ENCODE assay signal across 1 cellular context in the genomic region with DNA sequence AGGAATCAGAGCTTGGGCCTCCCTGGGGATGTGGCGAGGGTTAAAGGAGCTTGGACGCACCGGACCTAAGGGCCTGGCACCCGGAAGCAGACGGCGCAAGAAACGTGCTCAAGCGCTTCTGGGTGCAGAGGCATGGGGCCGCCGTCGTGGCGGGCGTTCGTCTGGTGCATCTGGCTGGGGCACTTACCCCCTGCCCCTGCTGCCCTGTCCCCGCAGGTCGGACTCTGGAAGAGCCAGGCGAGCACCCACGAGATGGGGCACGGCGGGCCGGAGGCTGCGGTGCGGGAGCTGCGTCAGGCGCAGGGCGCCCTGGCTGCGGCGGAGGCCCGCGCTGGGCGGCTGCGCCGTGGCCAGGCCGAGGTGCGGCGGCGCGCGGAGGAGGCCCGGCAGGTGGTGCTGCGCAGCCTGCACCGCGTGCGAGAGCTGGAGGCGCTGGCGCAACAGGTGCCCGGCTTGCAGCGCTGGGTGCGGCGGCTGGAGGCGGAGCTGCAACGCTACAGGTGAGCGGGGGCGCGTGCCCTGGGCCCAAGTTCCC.
A peak's percentile ranks its signal among the peaks of the same experiment; 100 is the strongest.
TF ChIP-seq lines count a peak whose summit lies in the region.

No MANE protein-coding gene starts in this region.

TF ChIP-seq in HepG2, 621 proteins besides CTCF, POLR2A, EP300 and RAD21 (continued from another document and continues in another):
- TF ChIP-seq, protein P1, sequence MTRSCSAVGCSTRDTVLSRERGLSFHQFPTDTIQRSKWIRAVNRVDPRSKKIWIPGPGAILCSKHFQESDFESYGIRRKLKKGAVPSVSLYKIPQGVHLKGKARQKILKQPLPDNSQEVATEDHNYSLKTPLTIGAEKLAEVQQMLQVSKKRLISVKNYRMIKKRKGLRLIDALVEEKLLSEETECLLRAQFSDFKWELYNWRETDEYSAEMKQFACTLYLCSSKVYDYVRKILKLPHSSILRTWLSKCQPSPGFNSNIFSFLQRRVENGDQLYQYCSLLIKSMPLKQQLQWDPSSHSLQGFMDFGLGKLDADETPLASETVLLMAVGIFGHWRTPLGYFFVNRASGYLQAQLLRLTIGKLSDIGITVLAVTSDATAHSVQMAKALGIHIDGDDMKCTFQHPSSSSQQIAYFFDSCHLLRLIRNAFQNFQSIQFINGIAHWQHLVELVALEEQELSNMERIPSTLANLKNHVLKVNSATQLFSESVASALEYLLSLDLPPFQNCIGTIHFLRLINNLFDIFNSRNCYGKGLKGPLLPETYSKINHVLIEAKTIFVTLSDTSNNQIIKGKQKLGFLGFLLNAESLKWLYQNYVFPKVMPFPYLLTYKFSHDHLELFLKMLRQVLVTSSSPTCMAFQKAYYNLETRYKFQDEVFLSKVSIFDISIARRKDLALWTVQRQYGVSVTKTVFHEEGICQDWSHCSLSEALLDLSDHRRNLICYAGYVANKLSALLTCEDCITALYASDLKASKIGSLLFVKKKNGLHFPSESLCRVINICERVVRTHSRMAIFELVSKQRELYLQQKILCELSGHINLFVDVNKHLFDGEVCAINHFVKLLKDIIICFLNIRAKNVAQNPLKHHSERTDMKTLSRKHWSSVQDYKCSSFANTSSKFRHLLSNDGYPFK (CRISPR knock-in tag; IDR thresholded peaks at IDR 0.05; ENCODE audit: borderline replicate concordance), result no peak
- no peak for TF ChIP-seq ZNF746 (CRISPR knock-in tag; IDR thresholded peaks at IDR 0.05)
- TF ChIP-seq SP5 (CRISPR knock-in tag; IDR thresholded peaks at IDR 0.05; ENCODE audit: borderline replicate concordance, low read depth), result no peak
- no peak for TF ChIP-seq THYN1 (CRISPR knock-in tag; IDR thresholded peaks at IDR 0.05; ENCODE audit: borderline replicate concordance, low read depth)
- TF ChIP-seq ZNF446 (CRISPR knock-in tag; IDR thresholded peaks at IDR 0.05), result no peak
- TF ChIP-seq CAMTA2 (CRISPR knock-in tag; IDR thresholded peaks at IDR 0.05; ENCODE audit: borderline replicate concordance), result no peak
- no peak for TF ChIP-seq PLRG1 (conservative IDR thresholded peaks at IDR 0.05)
- TF ChIP-seq, protein P2, sequence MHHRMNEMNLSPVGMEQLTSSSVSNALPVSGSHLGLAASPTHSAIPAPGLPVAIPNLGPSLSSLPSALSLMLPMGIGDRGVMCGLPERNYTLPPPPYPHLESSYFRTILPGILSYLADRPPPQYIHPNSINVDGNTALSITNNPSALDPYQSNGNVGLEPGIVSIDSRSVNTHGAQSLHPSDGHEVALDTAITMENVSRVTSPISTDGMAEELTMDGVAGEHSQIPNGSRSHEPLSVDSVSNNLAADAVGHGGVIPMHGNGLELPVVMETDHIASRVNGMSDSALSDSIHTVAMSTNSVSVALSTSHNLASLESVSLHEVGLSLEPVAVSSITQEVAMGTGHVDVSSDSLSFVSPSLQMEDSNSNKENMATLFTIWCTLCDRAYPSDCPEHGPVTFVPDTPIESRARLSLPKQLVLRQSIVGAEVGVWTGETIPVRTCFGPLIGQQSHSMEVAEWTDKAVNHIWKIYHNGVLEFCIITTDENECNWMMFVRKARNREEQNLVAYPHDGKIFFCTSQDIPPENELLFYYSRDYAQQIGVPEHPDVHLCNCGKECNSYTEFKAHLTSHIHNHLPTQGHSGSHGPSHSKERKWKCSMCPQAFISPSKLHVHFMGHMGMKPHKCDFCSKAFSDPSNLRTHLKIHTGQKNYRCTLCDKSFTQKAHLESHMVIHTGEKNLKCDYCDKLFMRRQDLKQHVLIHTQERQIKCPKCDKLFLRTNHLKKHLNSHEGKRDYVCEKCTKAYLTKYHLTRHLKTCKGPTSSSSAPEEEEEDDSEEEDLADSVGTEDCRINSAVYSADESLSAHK (CRISPR knock-in tag; IDR thresholded peaks at IDR 0.05; ENCODE audit: borderline replicate concordance), result no peak
- no peak for TF ChIP-seq HDAC6 (IDR thresholded peaks at IDR 0.05; ENCODE audit: low read depth, low read length)
- TF ChIP-seq, protein P3, sequence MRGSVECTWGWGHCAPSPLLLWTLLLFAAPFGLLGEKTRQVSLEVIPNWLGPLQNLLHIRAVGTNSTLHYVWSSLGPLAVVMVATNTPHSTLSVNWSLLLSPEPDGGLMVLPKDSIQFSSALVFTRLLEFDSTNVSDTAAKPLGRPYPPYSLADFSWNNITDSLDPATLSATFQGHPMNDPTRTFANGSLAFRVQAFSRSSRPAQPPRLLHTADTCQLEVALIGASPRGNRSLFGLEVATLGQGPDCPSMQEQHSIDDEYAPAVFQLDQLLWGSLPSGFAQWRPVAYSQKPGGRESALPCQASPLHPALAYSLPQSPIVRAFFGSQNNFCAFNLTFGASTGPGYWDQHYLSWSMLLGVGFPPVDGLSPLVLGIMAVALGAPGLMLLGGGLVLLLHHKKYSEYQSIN (CRISPR knock-in tag; IDR thresholded peaks at IDR 0.05; ENCODE audit: borderline replicate concordance), result no peak
- no peak for TF ChIP-seq ZMYM4 (CRISPR knock-in tag; IDR thresholded peaks at IDR 0.05)
- no peak for TF ChIP-seq ESRRA (CRISPR knock-in tag; IDR thresholded peaks at IDR 0.05; ENCODE audit: low read depth)
- TF ChIP-seq TOPORS (CRISPR knock-in tag; IDR thresholded peaks at IDR 0.05), result no peak
- TF ChIP-seq ZNF3 (CRISPR knock-in tag; IDR thresholded peaks at IDR 0.05), result no peak
- no peak for TF ChIP-seq BHLHE40 (IDR thresholded peaks at IDR 0.05; ENCODE audit: low read length)
- TF ChIP-seq ZNF747 (CRISPR knock-in tag; IDR thresholded peaks at IDR 0.05; ENCODE audit: borderline replicate concordance), result no peak
- TF ChIP-seq, protein P4, sequence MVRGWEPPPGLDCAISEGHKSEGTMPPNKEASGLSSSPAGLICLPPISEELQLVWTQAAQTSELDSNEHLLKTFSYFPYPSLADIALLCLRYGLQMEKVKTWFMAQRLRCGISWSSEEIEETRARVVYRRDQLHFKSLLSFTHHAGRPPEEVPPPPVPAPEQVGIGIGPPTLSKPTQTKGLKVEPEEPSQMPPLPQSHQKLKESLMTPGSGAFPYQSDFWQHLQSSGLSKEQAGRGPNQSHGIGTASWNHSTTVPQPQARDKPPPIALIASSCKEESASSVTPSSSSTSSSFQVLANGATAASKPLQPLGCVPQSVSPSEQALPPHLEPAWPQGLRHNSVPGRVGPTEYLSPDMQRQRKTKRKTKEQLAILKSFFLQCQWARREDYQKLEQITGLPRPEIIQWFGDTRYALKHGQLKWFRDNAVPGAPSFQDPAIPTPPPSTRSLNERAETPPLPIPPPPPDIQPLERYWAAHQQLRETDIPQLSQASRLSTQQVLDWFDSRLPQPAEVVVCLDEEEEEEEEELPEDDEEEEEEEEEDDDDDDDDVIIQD (CRISPR knock-in tag; IDR thresholded peaks at IDR 0.05; ENCODE audit: low read depth), result no peak
- TF ChIP-seq TMF1 (CRISPR knock-in tag; IDR thresholded peaks at IDR 0.05; ENCODE audit: low read depth), result 0 out of 2 replicates have a peak, but pooled peaks have one; percentile 35
- TF ChIP-seq, protein P5, sequence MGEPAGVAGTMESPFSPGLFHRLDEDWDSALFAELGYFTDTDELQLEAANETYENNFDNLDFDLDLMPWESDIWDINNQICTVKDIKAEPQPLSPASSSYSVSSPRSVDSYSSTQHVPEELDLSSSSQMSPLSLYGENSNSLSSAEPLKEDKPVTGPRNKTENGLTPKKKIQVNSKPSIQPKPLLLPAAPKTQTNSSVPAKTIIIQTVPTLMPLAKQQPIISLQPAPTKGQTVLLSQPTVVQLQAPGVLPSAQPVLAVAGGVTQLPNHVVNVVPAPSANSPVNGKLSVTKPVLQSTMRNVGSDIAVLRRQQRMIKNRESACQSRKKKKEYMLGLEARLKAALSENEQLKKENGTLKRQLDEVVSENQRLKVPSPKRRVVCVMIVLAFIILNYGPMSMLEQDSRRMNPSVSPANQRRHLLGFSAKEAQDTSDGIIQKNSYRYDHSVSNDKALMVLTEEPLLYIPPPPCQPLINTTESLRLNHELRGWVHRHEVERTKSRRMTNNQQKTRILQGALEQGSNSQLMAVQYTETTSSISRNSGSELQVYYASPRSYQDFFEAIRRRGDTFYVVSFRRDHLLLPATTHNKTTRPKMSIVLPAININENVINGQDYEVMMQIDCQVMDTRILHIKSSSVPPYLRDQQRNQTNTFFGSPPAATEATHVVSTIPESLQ (CRISPR knock-in tag; conservative IDR thresholded peaks at IDR 0.05), result no peak
- no peak for TF ChIP-seq HOXA9 (CRISPR knock-in tag; IDR thresholded peaks at IDR 0.05; ENCODE audit: borderline replicate concordance)
- TF ChIP-seq, protein P6, sequence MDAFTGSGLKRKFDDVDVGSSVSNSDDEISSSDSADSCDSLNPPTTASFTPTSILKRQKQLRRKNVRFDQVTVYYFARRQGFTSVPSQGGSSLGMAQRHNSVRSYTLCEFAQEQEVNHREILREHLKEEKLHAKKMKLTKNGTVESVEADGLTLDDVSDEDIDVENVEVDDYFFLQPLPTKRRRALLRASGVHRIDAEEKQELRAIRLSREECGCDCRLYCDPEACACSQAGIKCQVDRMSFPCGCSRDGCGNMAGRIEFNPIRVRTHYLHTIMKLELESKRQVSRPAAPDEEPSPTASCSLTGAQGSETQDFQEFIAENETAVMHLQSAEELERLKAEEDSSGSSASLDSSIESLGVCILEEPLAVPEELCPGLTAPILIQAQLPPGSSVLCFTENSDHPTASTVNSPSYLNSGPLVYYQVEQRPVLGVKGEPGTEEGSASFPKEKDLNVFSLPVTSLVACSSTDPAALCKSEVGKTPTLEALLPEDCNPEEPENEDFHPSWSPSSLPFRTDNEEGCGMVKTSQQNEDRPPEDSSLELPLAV (CRISPR knock-in tag; conservative IDR thresholded peaks at IDR 0.05; ENCODE audit: low read depth), result no peak
- TF ChIP-seq, protein P7, sequence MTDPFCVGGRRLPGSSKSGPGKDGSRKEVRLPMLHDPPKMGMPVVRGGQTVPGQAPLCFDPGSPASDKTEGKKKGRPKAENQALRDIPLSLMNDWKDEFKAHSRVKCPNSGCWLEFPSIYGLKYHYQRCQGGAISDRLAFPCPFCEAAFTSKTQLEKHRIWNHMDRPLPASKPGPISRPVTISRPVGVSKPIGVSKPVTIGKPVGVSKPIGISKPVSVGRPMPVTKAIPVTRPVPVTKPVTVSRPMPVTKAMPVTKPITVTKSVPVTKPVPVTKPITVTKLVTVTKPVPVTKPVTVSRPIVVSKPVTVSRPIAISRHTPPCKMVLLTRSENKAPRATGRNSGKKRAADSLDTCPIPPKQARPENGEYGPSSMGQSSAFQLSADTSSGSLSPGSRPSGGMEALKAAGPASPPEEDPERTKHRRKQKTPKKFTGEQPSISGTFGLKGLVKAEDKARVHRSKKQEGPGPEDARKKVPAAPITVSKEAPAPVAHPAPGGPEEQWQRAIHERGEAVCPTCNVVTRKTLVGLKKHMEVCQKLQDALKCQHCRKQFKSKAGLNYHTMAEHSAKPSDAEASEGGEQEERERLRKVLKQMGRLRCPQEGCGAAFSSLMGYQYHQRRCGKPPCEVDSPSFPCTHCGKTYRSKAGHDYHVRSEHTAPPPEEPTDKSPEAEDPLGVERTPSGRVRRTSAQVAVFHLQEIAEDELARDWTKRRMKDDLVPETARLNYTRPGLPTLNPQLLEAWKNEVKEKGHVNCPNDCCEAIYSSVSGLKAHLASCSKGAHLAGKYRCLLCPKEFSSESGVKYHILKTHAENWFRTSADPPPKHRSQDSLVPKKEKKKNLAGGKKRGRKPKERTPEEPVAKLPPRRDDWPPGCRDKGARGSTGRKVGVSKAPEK (CRISPR knock-in tag; IDR thresholded peaks at IDR 0.05; ENCODE audit: borderline replicate concordance), result no peak
- TF ChIP-seq ATF1 (CRISPR knock-in tag; IDR thresholded peaks at IDR 0.05), result no peak
- TF ChIP-seq HMGA1 (CRISPR knock-in tag; conservative IDR thresholded peaks at IDR 0.05), result no peak
- TF ChIP-seq, protein P8, sequence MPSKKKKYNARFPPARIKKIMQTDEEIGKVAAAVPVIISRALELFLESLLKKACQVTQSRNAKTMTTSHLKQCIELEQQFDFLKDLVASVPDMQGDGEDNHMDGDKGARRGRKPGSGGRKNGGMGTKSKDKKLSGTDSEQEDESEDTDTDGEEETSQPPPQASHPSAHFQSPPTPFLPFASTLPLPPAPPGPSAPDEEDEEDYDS (CRISPR knock-in tag; IDR thresholded peaks at IDR 0.05), result no peak
- no peak for TF ChIP-seq POLR2AphosphoS2 (IDR thresholded peaks at IDR 0.05; ENCODE audit: low read depth, low read length)
- TF ChIP-seq, protein P9, sequence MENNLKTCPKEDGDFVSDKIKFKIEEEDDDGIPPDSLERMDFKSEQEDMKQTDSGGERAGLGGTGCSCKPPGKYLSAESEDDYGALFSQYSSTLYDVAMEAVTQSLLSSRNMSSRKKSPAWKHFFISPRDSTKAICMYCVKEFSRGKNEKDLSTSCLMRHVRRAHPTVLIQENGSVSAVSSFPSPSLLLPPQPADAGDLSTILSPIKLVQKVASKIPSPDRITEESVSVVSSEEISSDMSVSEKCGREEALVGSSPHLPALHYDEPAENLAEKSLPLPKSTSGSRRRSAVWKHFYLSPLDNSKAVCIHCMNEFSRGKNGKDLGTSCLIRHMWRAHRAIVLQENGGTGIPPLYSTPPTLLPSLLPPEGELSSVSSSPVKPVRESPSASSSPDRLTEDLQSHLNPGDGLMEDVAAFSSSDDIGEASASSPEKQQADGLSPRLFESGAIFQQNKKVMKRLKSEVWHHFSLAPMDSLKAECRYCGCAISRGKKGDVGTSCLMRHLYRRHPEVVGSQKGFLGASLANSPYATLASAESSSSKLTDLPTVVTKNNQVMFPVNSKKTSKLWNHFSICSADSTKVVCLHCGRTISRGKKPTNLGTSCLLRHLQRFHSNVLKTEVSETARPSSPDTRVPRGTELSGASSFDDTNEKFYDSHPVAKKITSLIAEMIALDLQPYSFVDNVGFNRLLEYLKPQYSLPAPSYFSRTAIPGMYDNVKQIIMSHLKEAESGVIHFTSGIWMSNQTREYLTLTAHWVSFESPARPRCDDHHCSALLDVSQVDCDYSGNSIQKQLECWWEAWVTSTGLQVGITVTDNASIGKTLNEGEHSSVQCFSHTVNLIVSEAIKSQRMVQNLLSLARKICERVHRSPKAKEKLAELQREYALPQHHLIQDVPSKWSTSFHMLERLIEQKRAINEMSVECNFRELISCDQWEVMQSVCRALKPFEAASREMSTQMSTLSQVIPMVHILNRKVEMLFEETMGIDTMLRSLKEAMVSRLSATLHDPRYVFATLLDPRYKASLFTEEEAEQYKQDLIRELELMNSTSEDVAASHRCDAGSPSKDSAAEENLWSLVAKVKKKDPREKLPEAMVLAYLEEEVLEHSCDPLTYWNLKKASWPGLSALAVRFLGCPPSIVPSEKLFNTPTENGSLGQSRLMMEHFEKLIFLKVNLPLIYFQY (CRISPR knock-in tag; IDR thresholded peaks at IDR 0.05; ENCODE audit: borderline replicate concordance), result no peak
- TF ChIP-seq, protein P10, sequence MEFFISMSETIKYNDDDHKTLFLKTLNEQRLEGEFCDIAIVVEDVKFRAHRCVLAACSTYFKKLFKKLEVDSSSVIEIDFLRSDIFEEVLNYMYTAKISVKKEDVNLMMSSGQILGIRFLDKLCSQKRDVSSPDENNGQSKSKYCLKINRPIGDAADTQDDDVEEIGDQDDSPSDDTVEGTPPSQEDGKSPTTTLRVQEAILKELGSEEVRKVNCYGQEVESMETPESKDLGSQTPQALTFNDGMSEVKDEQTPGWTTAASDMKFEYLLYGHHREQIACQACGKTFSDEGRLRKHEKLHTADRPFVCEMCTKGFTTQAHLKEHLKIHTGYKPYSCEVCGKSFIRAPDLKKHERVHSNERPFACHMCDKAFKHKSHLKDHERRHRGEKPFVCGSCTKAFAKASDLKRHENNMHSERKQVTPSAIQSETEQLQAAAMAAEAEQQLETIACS (CRISPR knock-in tag; IDR thresholded peaks at IDR 0.05), result 0 out of 2 replicates have a peak, but pooled peaks have one; percentile 17
- TF ChIP-seq HNRNPLL (IDR thresholded peaks at IDR 0.05; ENCODE audit: low read depth, low read length, poor library complexity, severe bottlenecking), result peak; percentile 75
- TF ChIP-seq GPN1 (CRISPR knock-in tag; IDR thresholded peaks at IDR 0.05; ENCODE audit: borderline replicate concordance), result no peak
- no peak for TF ChIP-seq ZSCAN20 (CRISPR knock-in tag; IDR thresholded peaks at IDR 0.05; ENCODE audit: borderline replicate concordance)
- TF ChIP-seq TCF12 (IDR thresholded peaks at IDR 0.05), result no peak
- TF ChIP-seq TCF12 (CRISPR knock-in tag; IDR thresholded peaks at IDR 0.05), result no peak
- TF ChIP-seq U2AF1 (optimal IDR thresholded peaks at IDR 0.05; ENCODE audit: low read depth, low read length), result no peak
